ENCODE assay signal across 9 cellular contexts in genomic region chr1:155933591-155934096, GRCh38. TPM values are rescaled to one million over a fixed set of nuclear protein-coding genes. Genes with fewer than 3 reads are reported as not detected.
DNase-seq lines count a peak whose midpoint lies in the region; ATAC-seq lines count a peak whose summit lies in the region.
"Had no signal": no experiment of that assay in that cellular context is flagged by ENCODE, and none has a peak within 500 bp of the region (broad histone marks: within the 10 kb centered on the region; RNA-seq: fewer than 3 reads in every experiment).

No MANE protein-coding gene starts in this region.

- POLR2A ChIA-PET in naive thymus-derived CD4-positive, alpha-beta T cell (lab: Charles Lee) = interaction anchor here (0.7 to 4.1 kb wide), 16 partner anchors 11 to 123 kb away, joined by 3 to 47 read pairs (median 5); partner anchors contain the start of genes ARHGEF2 and SYT11

- no peaks in the 10 kb centered on the region for H3K9me3 ChIP-seq in BLaER1 treated with 17β-estradiol and CSF1 and Interleukin-3, amounts not matched to agents 10 nM and 100 nM (replicated peaks in 1 of 11)
- H3K9me3 ChIP-seq in HUES64 (ENCODE audit: insufficient read depth, low read depth, low read length) = no peaks in the 10 kb centered on the region
- H3K9me3 ChIP-seq in ectodermal cell (ENCODE audit: control insufficient read depth, low read length) = no peaks in the 10 kb centered on the region
- H3K9me3 ChIP-seq in naive thymus-derived CD4-positive, alpha-beta T cell (ENCODE audit: control insufficient read depth in 2 of 3, low read length in 3 of 3) = no peaks in the 10 kb centered on the region

- peaks cover 41 to 53% (median 50%) of the 10 kb centered on the region in 11 experiments for H4K20me1 ChIP-seq in BLaER1 treated with 17β-estradiol and CSF1 and Interleukin-3, amounts not matched to agents 10 nM and 100 nM

- ATAC-seq in naive thymus-derived CD4-positive, alpha-beta T cell = no peak
- ATAC-seq in GM21723 (IDR thresholded peaks at IDR 0.05; ENCODE audit: unreplicated experiment) (no peak), HG02840 (IDR thresholded peaks at IDR 0.05; ENCODE audit: low FRiP score, unreplicated experiment) (no peak), GM19467 (IDR thresholded peaks at IDR 0.05; ENCODE audit: unreplicated experiment) (no peak)

- CTCF ChIA-PET in naive thymus-derived CD4-positive, alpha-beta T cell (lab: Charles Lee) = interaction anchor here (2.1 to 3.9 kb wide), 2 partner anchors 43 to 55 kb away, joined by 9 to 29 read pairs; no protein-coding TSS in a partner anchor

- H3K9ac ChIP-seq in BLaER1 treated with 17β-estradiol and CSF1 and Interleukin-3, amounts not matched to agents 10 nM and 100 nM = peak overlapping the region; percentile 91 to 99 (median 96)
- H3K9ac ChIP-seq in HUES64 (ENCODE audit: low read depth, low read length) = peak overlapping the region; percentile 95

- peaks cover 0 to 22% (median 7%) of the 10 kb centered on the region in 5 donors for H3K36me3 Mint-ChIP-seq in naive thymus-derived CD4-positive, alpha-beta T cell

- no peaks in the 10 kb centered on the region for H3K27me3 Mint-ChIP-seq in naive thymus-derived CD4-positive, alpha-beta T cell

- peaks cover 46 to 52% (median 50%) of the 10 kb centered on the region in 11 experiments for H3K36me3 ChIP-seq in BLaER1 treated with 17β-estradiol and CSF1 and Interleukin-3, amounts not matched to agents 10 nM and 100 nM
- H3K36me3 ChIP-seq in HUES64 (ENCODE audit: insufficient read depth, low read length) (peaks cover 49% of the 10 kb centered on the region), ectodermal cell (ENCODE audit: control insufficient read depth, insufficient read depth, low read length) (peaks cover 28% of the 10 kb centered on the region)
- peaks cover 12 to 38% (median 16%) of the 10 kb centered on the region in 3 experiments for H3K36me3 ChIP-seq in naive thymus-derived CD4-positive, alpha-beta T cell (ENCODE audit: control insufficient read depth in 2 of 3, insufficient read depth in 3 of 3, low read length in 3 of 3)

- peak overlapping the region; percentile 81 to 96 (median 91) for H3K4me2 ChIP-seq in BLaER1 treated with 17β-estradiol and CSF1 and Interleukin-3, amounts not matched to agents 10 nM and 100 nM

- no peak overlapping the region for H3K4me3 Mint-ChIP-seq in naive thymus-derived CD4-positive, alpha-beta T cell

- peak overlapping the region; percentile 89 to 98 (median 93) for H3K27ac ChIP-seq in BLaER1 treated with 17β-estradiol and CSF1 and Interleukin-3, amounts not matched to agents 10 nM and 100 nM
- H3K27ac ChIP-seq in HUES64 (ENCODE audit: low read depth, low read length) (peak overlapping the region; percentile 70), ectodermal cell (ENCODE audit: insufficient read depth, low read depth, low read length, poor library complexity, severe bottlenecking) (no peak overlapping the region)
- H3K27ac ChIP-seq in naive thymus-derived CD4-positive, alpha-beta T cell (ENCODE audit: low read depth, low read length) = peak overlapping the region; percentile 89

- H3K27me3 ChIP-seq in BLaER1 treated with 17β-estradiol and CSF1 and Interleukin-3, amounts not matched to agents 10 nM and 100 nM = no peaks in the 10 kb centered on the region
- H3K27me3 ChIP-seq in HUES64 (ENCODE audit: insufficient read depth, low read length) (no peaks in the 10 kb centered on the region), ectodermal cell (ENCODE audit: control insufficient read depth, insufficient read depth, low read length, poor library complexity, severe bottlenecking) (no peaks in the 10 kb centered on the region)
- H3K27me3 ChIP-seq in naive thymus-derived CD4-positive, alpha-beta T cell (ENCODE audit: control insufficient read depth in 2 of 2, insufficient read depth in 2 of 2, low read length in 2 of 2) = no peaks in the 10 kb centered on the region

- H3K4me1 ChIP-seq in BLaER1 treated with 17β-estradiol and CSF1 and Interleukin-3, amounts not matched to agents 10 nM and 100 nM = peaks cover 36 to 51% (median 48%) of the 10 kb centered on the region in 10 experiments
- peaks cover 19% of the 10 kb centered on the region; the same call in 1 of the 2 replicates for H3K4me1 ChIP-seq in HUES64 (ENCODE audit: insufficient read depth, low read length)
- peaks cover 18% of the 10 kb centered on the region for H3K4me1 ChIP-seq in ectodermal cell (ENCODE audit: control insufficient read depth, insufficient read depth, low read length)
- peaks cover 40 to 42% of the 10 kb centered on the region in 2 donors for H3K4me1 ChIP-seq in naive thymus-derived CD4-positive, alpha-beta T cell (ENCODE audit: control insufficient read depth in 2 of 2, insufficient read depth in 2 of 2, low read length in 2 of 2)

- peak in 1 of 9 donors; percentile 12 for DNase-seq in naive thymus-derived CD4-positive, alpha-beta T cell
- DNase-seq in cerebellar cortex (ENCODE audit: low spot score) = no peak
- DNase-seq: cortex of kidney had no signal

- WGBS in HUES64 = 5% methylated on average over 10 of the region's 10 CpGs
- WGBS in ectodermal cell, 2 experiments = 4 to 5% methylated on average over 10 of the region's 10 CpGs

- H3K4me3 ChIP-seq in BLaER1 treated with 17β-estradiol and CSF1 and Interleukin-3, amounts not matched to agents 10 nM and 100 nM = peak overlapping the region; percentile 80 to 97 (median 88)
- H3K4me3 ChIP-seq in HUES64 (ENCODE audit: low read length) (peak overlapping the region; percentile 92), ectodermal cell (ENCODE audit: insufficient read depth, low read depth, low read length) (peak overlapping the region; percentile 99)
- H3K4me3 ChIP-seq in naive thymus-derived CD4-positive, alpha-beta T cell (ENCODE audit: low read length) = peak overlapping the region; percentile 87

- H3K9me3 Mint-ChIP-seq in naive thymus-derived CD4-positive, alpha-beta T cell = no peaks in the 10 kb centered on the region

- H3K4me1 Mint-ChIP-seq in naive thymus-derived CD4-positive, alpha-beta T cell = peaks cover 18 to 47% (median 41%) of the 10 kb centered on the region in 7 donors

- H3K27ac Mint-ChIP-seq in naive thymus-derived CD4-positive, alpha-beta T cell = no peak overlapping the region

- intact Hi-C loops in naive thymus-derived CD4-positive, alpha-beta T cell (cut with micrococcal nuclease) = loop anchor here (1.0 to 5.0 kb wide), 17 partner anchors 13 to 625 kb away; partner anchors contain the start of genes LAMTOR2 (in 2 of the 2), RIT1 (in 2 of the 2), ARHGEF2 (in 1 of the 2) and CCT3 (in 1 of the 2)

RNA-seq across cellular contexts. Expression of gene KHDC4, which starts 0.6 kb away (rescaled TPM):
- polyA plus RNA-seq in HUES64 (2013, experiment 1 of 2) = 28.1 TPM
- 29.2 TPM for polyA plus RNA-seq in HUES64 (2013, experiment 2 of 2)
- polyA plus RNA-seq in ectodermal cell (2013, experiment 1 of 4) = 76.7 TPM
- polyA plus RNA-seq in ectodermal cell (2013, experiment 2 of 4) = 72.3 TPM
- polyA plus RNA-seq in ectodermal cell (2013, experiment 3 of 4) = 59.3 TPM
- polyA plus RNA-seq in ectodermal cell (2013, experiment 4 of 4) = 68.1 TPM
- total RNA-seq in naive thymus-derived CD4-positive, alpha-beta T cell = 100 to 1,000 TPM in 2 of 5 experiments, 10 to 100 TPM in 3; 64.6 to 117 (median 79.8) TPM
- polyA plus RNA-seq in naive thymus-derived CD4-positive, alpha-beta T cell = 1 to 10 TPM; 8.1 to 9.3 TPM

RNA-seq across cellular contexts. Expression of gene RXFP4, which starts 7.8 kb away (rescaled TPM):
- polyA plus RNA-seq in HUES64 (2013, experiment 1 of 2) = not detected
- polyA plus RNA-seq in HUES64 (2013, experiment 2 of 2) = not detected
- not detected for polyA plus RNA-seq in ectodermal cell (2013, experiment 1 of 4)
- polyA plus RNA-seq in ectodermal cell (2013, experiment 2 of 4) = not detected
- not detected for polyA plus RNA-seq in ectodermal cell (2013, experiment 3 of 4)
- polyA plus RNA-seq in ectodermal cell (2013, experiment 4 of 4) = not detected
- total RNA-seq in naive thymus-derived CD4-positive, alpha-beta T cell = not detected
- polyA plus RNA-seq in naive thymus-derived CD4-positive, alpha-beta T cell = 1 to 10 TPM in 1 of 2 donors, under 1 TPM in 1; 0.60 to 1.3 TPM

RNA-seq across cellular contexts. Expression of gene RIT1, which starts 22.5 kb away (rescaled TPM):
- polyA plus RNA-seq in HUES64 (2013, experiment 1 of 2) = 15.1 TPM
- polyA plus RNA-seq in HUES64 (2013, experiment 2 of 2) = 18.1 TPM
- 43.4 TPM for polyA plus RNA-seq in ectodermal cell (2013, experiment 1 of 4)
- polyA plus RNA-seq in ectodermal cell (2013, experiment 2 of 4) = 42.0 TPM
- 34.1 TPM for polyA plus RNA-seq in ectodermal cell (2013, experiment 3 of 4)
- polyA plus RNA-seq in ectodermal cell (2013, experiment 4 of 4) = 42.2 TPM
- 10 to 100 TPM; 34.0 to 83.9 (median 41.4) TPM for total RNA-seq in naive thymus-derived CD4-positive, alpha-beta T cell
- 10 to 100 TPM; 19.1 to 19.7 TPM for polyA plus RNA-seq in naive thymus-derived CD4-positive, alpha-beta T cell

RNA-seq across cellular contexts. Expression of gene ARHGEF2, which starts 44.7 kb away (rescaled TPM):
- polyA plus RNA-seq in HUES64 (2013, experiment 1 of 2) = 43.1 TPM
- polyA plus RNA-seq in HUES64 (2013, experiment 2 of 2) = 43.6 TPM
- 101 TPM for polyA plus RNA-seq in ectodermal cell (2013, experiment 1 of 4)
- polyA plus RNA-seq in ectodermal cell (2013, experiment 2 of 4) = 103 TPM
- 75.5 TPM for polyA plus RNA-seq in ectodermal cell (2013, experiment 3 of 4)
- polyA plus RNA-seq in ectodermal cell (2013, experiment 4 of 4) = 93.8 TPM
- 100 to 1,000 TPM; 108 to 236 (median 182) TPM for total RNA-seq in naive thymus-derived CD4-positive, alpha-beta T cell
- 10 to 100 TPM; 17.0 to 28.5 TPM for polyA plus RNA-seq in naive thymus-derived CD4-positive, alpha-beta T cell
